In genomic region chr17:36482611-36483504, GRCh38 we compare ENCODE assay signal across 8 cellular contexts. TPM values are rescaled to one million over a fixed set of nuclear protein-coding genes. Genes with fewer than 3 reads are reported as not detected.
DNase-seq lines count a peak whose midpoint lies in the region; ATAC-seq, FAIRE-seq and TF ChIP-seq lines count a peak whose summit lies in the region.

No MANE protein-coding gene starts in this region.

- peak overlapping the region; percentile 84 for H3K4me2 ChIP-seq in smooth muscle cell

- FAIRE-seq in H54 (lab: Jason Lieb, UNC), result no peak

- TF ChIP-seq CTCF in smooth muscle cell (IDR thresholded peaks at IDR 0.05; ENCODE audit: borderline replicate concordance, insufficient read depth, poor library complexity, severe bottlenecking), result peak; percentile 85

- peak overlapping the region; percentile 45 for H3K4me3 ChIP-seq in smooth muscle cell

- no peaks in the 10 kb centered on the region for H3K36me3 ChIP-seq in smooth muscle cell (ENCODE audit: low read depth)

- DNase-seq in AML-193 (lab: John Stamatoyannopoulos, UW), result peak; percentile 33 to 47
- peak; percentile 84 for DNase-seq in H54 (ENCODE audit: insufficient read length, low spot score)
- peak; percentile 42 for DNase-seq in NCI-H2171 (lab: John Stamatoyannopoulos, UW)
- DNase-seq in central memory CD4-positive, alpha-beta T cell, result peak; percentile 63
- peak; percentile 93 for DNase-seq in islet precursor cell
- DNase-seq in smooth muscle cell (lab: John Stamatoyannopoulos, UW; ENCODE audit: unreplicated experiment), result peak; percentile 69
- DNase-seq in RKO (ENCODE audit: low spot score), result no peak

- H3K9me3 ChIP-seq in smooth muscle cell (replicated peaks; ENCODE audit: low read depth), result no peaks in the 10 kb centered on the region

- peaks cover 12% of the 10 kb centered on the region for H3K4me1 ChIP-seq in smooth muscle cell (ENCODE audit: low read depth)

- H3K9ac ChIP-seq in smooth muscle cell (ENCODE audit: low read depth), result no peak overlapping the region

- H3K27ac ChIP-seq in smooth muscle cell (ENCODE audit: low read depth), result no peak overlapping the region

- H3F3A ChIP-seq in smooth muscle cell (ENCODE audit: low read depth), result peaks cover 3% of the 10 kb centered on the region

- peaks cover 32% of the 10 kb centered on the region for H3K27me3 ChIP-seq in smooth muscle cell (ENCODE audit: low read depth)

- H4K20me1 ChIP-seq in smooth muscle cell (ENCODE audit: low read depth), result peaks cover 3% of the 10 kb centered on the region

- peak; percentile 67 to 69 for ATAC-seq in activated CD4-positive, CD25-positive, alpha-beta regulatory T cell treated with anti-CD3 and anti-CD28 coated beads, Interleukin-2, amount 50 U/mL, for 24 hours

- no peak for TF ChIP-seq POLR2A in H54 (IDR thresholded peaks at IDR 0.05; ENCODE audit: low read depth, low read length)

- peaks cover 10% of the 10 kb centered on the region for H3K79me2 ChIP-seq in smooth muscle cell (ENCODE audit: low read depth)

- WGBS in smooth muscle cell (ENCODE audit: low lambda C conversion rate), result 11% methylated on average over 72 of the region's 79 CpGs

- peak overlapping the region; percentile 82 for H2AFZ ChIP-seq in smooth muscle cell (ENCODE audit: low read depth)

RNA-seq across cellular contexts. Expression of gene ZNHIT3, which starts 3.6 kb away (rescaled TPM):
- 33.7 and 34.2 TPM in 2 replicates for total RNA-seq in smooth muscle cell
- 43.0 and 47.7 TPM in 2 replicates for polyA plus RNA-seq in smooth muscle cell

RNA-seq across cellular contexts. Expression of gene MYO19, which starts 51.8 kb away (rescaled TPM):
- total RNA-seq in smooth muscle cell, result 32.8 and 34.8 TPM in 2 replicates
- 20.4 and 27.9 TPM in 2 replicates for polyA plus RNA-seq in smooth muscle cell

RNA-seq across cellular contexts. Expression of gene PIGW, which starts 51.9 kb away (rescaled TPM):
- total RNA-seq in smooth muscle cell, result 2.3 and 3.4 TPM in 2 replicates
- polyA plus RNA-seq in smooth muscle cell, result 4.5 TPM in 2 replicates
